In the genomic region with DNA sequence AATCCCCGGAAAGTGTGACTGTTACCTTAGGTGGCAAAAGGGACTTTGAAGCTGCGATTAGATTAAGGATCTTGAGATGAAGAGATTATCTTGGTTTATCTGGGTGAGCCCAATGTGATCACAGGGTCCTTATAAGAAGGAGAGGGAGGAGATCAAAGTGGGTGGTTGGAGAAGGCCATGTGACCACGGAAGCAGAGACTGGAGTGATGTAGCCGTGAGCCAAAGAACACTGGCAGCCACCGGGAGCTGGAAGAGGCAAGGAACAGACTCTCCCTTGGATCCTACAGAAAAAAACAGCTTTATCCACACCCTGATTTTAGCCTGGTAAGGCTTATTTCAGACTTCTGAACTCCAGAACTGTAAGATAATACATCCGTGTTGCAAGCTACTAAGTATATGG, we compare ENCODE assay signal across 38 cellular contexts. TPM values are rescaled to one million over a fixed set of nuclear protein-coding genes. Genes with fewer than 3 reads are reported as not detected.
"Had no signal": no experiment of that assay in that cellular context is flagged by ENCODE, and none has a peak within 500 bp of the region (broad histone marks: within the 10 kb centered on the region; RNA-seq: fewer than 3 reads in every experiment).

No MANE protein-coding gene starts in this region.

- H3K9me3 ChIP-seq: adrenal gland, breast epithelium, esophagus muscularis mucosa, gastrocnemius medialis, heart left ventricle had no signal

- H3K36me3 ChIP-seq: adrenal gland, breast epithelium, cardiac muscle cell, esophagus muscularis mucosa, gastrocnemius medialis, heart left ventricle had no signal

- H3K4me3 Mint-ChIP-seq: activated CD4-positive, alpha-beta memory T cell treated with anti-CD3 and anti-CD28 coated beads, Interleukin-2, amount 10 ng/mL, durations not matched to agents 7 days and 5 days; activated CD4-positive, alpha-beta T cell treated with anti-CD3 and anti-CD28 coated beads, Interleukin-2, amount 10 ng/mL, durations not matched to agents 7 days and 5 days; activated naive CD4-positive, alpha-beta T cell treated with anti-CD3 and anti-CD28 coated beads for 36 hours; activated naive CD4-positive, alpha-beta T cell treated with anti-CD3 and anti-CD28 coated beads, Interleukin-2, amount 50 U/mL, for 24 hours; activated naive CD8-positive, alpha-beta T cell treated with anti-CD3 and anti-CD28 coated beads for 36 hours; activated naive CD8-positive, alpha-beta T cell treated with anti-CD3 and anti-CD28 coated beads, Interleukin-2, amount 50 U/mL, for 24 hours; activated T-helper 1 cell treated with anti-CD3 and anti-CD28 coated beads, Interleukin-12 subunit alpha, Interleukin-12 subunit beta, Interleukin-2, Interleukin-4 antibody, amounts not matched to agents 30 ng/mL and 10 ng/mL and 1 ng/mL, durations not matched to agents 14 hours and 24 hours and 36 hours; brain; dendritic cell treated with granulocyte-macrophage colony-stimulating factor and Interleukin-4, amounts not matched to agents 40 ng/mL and 50 ng/mL, for 4 days; endodermal cell; T-cell; T-helper 1 cell treated with Interleukin-12 subunit alpha and Interleukin-12 subunit beta and Interleukin-4 antibody, amounts not matched to agents 30 μg/mL and 1 μg/mL, for 36 hours; T-helper 2 cell treated with Interferon-gamma antibody and Interleukin-4, amounts not matched to agents 5 μg/mL and 100 μg/mL, for 36 hours had no signal

- H3K4me3 ChIP-seq: adrenal gland, breast epithelium, cardiac muscle cell, coronary artery, dorsolateral prefrontal cortex, esophagus muscularis mucosa, gastrocnemius medialis, heart left ventricle had no signal

- H3K9me3 Mint-ChIP-seq: activated CD4-positive, alpha-beta memory T cell treated with anti-CD3 and anti-CD28 coated beads, Interleukin-2, amount 10 ng/mL, durations not matched to agents 7 days and 5 days; activated CD4-positive, alpha-beta T cell treated with anti-CD3 and anti-CD28 coated beads, Interleukin-2, amount 10 ng/mL, durations not matched to agents 7 days and 5 days; activated naive CD4-positive, alpha-beta T cell treated with anti-CD3 and anti-CD28 coated beads for 36 hours; activated naive CD4-positive, alpha-beta T cell treated with anti-CD3 and anti-CD28 coated beads, Interleukin-2, amount 50 U/mL, for 24 hours; activated naive CD8-positive, alpha-beta T cell treated with anti-CD3 and anti-CD28 coated beads for 36 hours; activated naive CD8-positive, alpha-beta T cell treated with anti-CD3 and anti-CD28 coated beads, Interleukin-2, amount 50 U/mL, for 24 hours; activated T-helper 1 cell treated with anti-CD3 and anti-CD28 coated beads, Interleukin-12 subunit alpha, Interleukin-12 subunit beta, Interleukin-2, Interleukin-4 antibody, amounts not matched to agents 30 ng/mL and 10 ng/mL and 1 ng/mL, durations not matched to agents 14 hours and 24 hours and 36 hours; activated T-helper 2 cell treated with anti-CD3 and anti-CD28 coated beads, Interferon-gamma antibody, Interleukin-2, Interleukin-4, amounts not matched to agents 10 μg/mL and 5 μg/mL and 100 μg/mL, durations not matched to agents 14 hours and 24 hours and 36 hours; brain; dendritic cell treated with granulocyte-macrophage colony-stimulating factor and Interleukin-4, amounts not matched to agents 40 ng/mL and 50 ng/mL, for 4 days; endodermal cell; T-cell; T-helper 1 cell treated with Interleukin-12 subunit alpha and Interleukin-12 subunit beta and Interleukin-4 antibody, amounts not matched to agents 30 μg/mL and 1 μg/mL, for 36 hours; T-helper 2 cell treated with Interferon-gamma antibody and Interleukin-4, amounts not matched to agents 5 μg/mL and 100 μg/mL, for 36 hours had no signal

- H3K27me3 Mint-ChIP-seq: activated naive CD8-positive, alpha-beta T cell treated with anti-CD3 and anti-CD28 coated beads for 36 hours; dendritic cell treated with granulocyte-macrophage colony-stimulating factor and Interleukin-4, amounts not matched to agents 40 ng/mL and 50 ng/mL, for 4 days had no signal

- ATAC-seq: activated naive CD8-positive, alpha-beta T cell treated with anti-CD3 and anti-CD28 coated beads, Interleukin-2, amount 50 U/mL, for 24 hours; foreskin keratinocyte; gastrocnemius medialis; T-cell had no signal

- H3K4me1 ChIP-seq: adrenal gland, breast epithelium, esophagus muscularis mucosa had no signal

- H3K36me3 Mint-ChIP-seq: activated naive CD4-positive, alpha-beta T cell treated with anti-CD3 and anti-CD28 coated beads, Interleukin-2, amount 50 U/mL, for 24 hours; activated naive CD8-positive, alpha-beta T cell treated with anti-CD3 and anti-CD28 coated beads for 36 hours; brain; T-cell had no signal

- H3K4me1 Mint-ChIP-seq: activated naive CD8-positive, alpha-beta T cell treated with anti-CD3 and anti-CD28 coated beads for 36 hours had no signal

- H3K27ac ChIP-seq: adrenal gland, breast epithelium, cardiac muscle cell, coronary artery, dorsolateral prefrontal cortex, esophagus muscularis mucosa, foreskin keratinocyte, gastrocnemius medialis had no signal

- H3K27ac Mint-ChIP-seq: activated CD4-positive, alpha-beta memory T cell treated with anti-CD3 and anti-CD28 coated beads, Interleukin-2, amount 10 ng/mL, durations not matched to agents 7 days and 5 days; activated CD4-positive, alpha-beta T cell treated with anti-CD3 and anti-CD28 coated beads, Interleukin-2, amount 10 ng/mL, durations not matched to agents 7 days and 5 days; activated naive CD4-positive, alpha-beta T cell treated with anti-CD3 and anti-CD28 coated beads for 36 hours; activated naive CD4-positive, alpha-beta T cell treated with anti-CD3 and anti-CD28 coated beads, Interleukin-2, amount 50 U/mL, for 24 hours; activated naive CD8-positive, alpha-beta T cell treated with anti-CD3 and anti-CD28 coated beads for 36 hours; activated naive CD8-positive, alpha-beta T cell treated with anti-CD3 and anti-CD28 coated beads, Interleukin-2, amount 50 U/mL, for 24 hours; activated T-helper 1 cell treated with anti-CD3 and anti-CD28 coated beads, Interleukin-12 subunit alpha, Interleukin-12 subunit beta, Interleukin-2, Interleukin-4 antibody, amounts not matched to agents 30 ng/mL and 10 ng/mL and 1 ng/mL, durations not matched to agents 14 hours and 24 hours and 36 hours; activated T-helper 2 cell treated with anti-CD3 and anti-CD28 coated beads, Interferon-gamma antibody, Interleukin-2, Interleukin-4, amounts not matched to agents 10 μg/mL and 5 μg/mL and 100 μg/mL, durations not matched to agents 14 hours and 24 hours and 36 hours; dendritic cell treated with granulocyte-macrophage colony-stimulating factor and Interleukin-4, amounts not matched to agents 40 ng/mL and 50 ng/mL, for 4 days; endodermal cell; T-cell; T-helper 1 cell treated with Interleukin-12 subunit alpha and Interleukin-12 subunit beta and Interleukin-4 antibody, amounts not matched to agents 30 μg/mL and 1 μg/mL, for 36 hours; T-helper 2 cell treated with Interferon-gamma antibody and Interleukin-4, amounts not matched to agents 5 μg/mL and 100 μg/mL, for 36 hours had no signal

- DNase-seq: activated CD4-positive, alpha-beta memory T cell treated with anti-CD3 and anti-CD28 coated beads, Interleukin-2, amount 10 ng/mL, durations not matched to agents 7 days and 5 days; activated CD4-positive, alpha-beta T cell treated with anti-CD3 and anti-CD28 coated beads for 1 hour; activated CD4-positive, alpha-beta T cell treated with anti-CD3 and anti-CD28 coated beads for 4 hours; activated CD4-positive, alpha-beta T cell treated with anti-CD3 and anti-CD28 coated beads, Interleukin-2, amount 10 ng/mL, durations not matched to agents 7 days and 5 days; activated CD4-positive, alpha-beta T cell treated with anti-CD3 and anti-CD28 coated beads, Interleukin-2, amount 50 U/mL, for 4 hours; activated effector memory CD4-positive, alpha-beta T cell treated with anti-CD3 and anti-CD28 coated beads, Interleukin-2, amount 50 U/mL, for 16 hours; activated naive CD4-positive, alpha-beta T cell treated with anti-CD3 and anti-CD28 coated beads for 36 hours; activated naive CD8-positive, alpha-beta T cell treated with anti-CD3 and anti-CD28 coated beads for 36 hours; activated naive CD8-positive, alpha-beta T cell treated with anti-CD3 and anti-CD28 coated beads, Interleukin-2, amount 50 U/mL, for 24 hours; activated T-cell treated with anti-CD3 and anti-CD28 coated beads, Interleukin-2, amount 50 U/mL, for 1 hour; activated T-cell treated with anti-CD3 and anti-CD28 coated beads, Interleukin-2, amount 50 U/mL, for 48 hours; adrenal gland; amygdala; central memory CD4-positive, alpha-beta T cell; cerebellar nuclear complex; dorsolateral prefrontal cortex; effector memory CD4-positive, alpha-beta T cell; endodermal cell; foreskin keratinocyte; gastrocnemius medialis; glutamatergic neuron; heart left ventricle; SW 1271; T-cell; T1000 had no signal

- H3K27me3 ChIP-seq: adrenal gland, breast epithelium, cardiac muscle cell, foreskin keratinocyte, gastrocnemius medialis, heart left ventricle had no signal

RNA-seq across cellular contexts. Expression of gene CRABP1, which starts 29.9 kb away (rescaled TPM):
- total RNA-seq: activated CD4-positive, alpha-beta memory T cell treated with anti-CD3 and anti-CD28 coated beads, Interleukin-2, amount 10 ng/mL, durations not matched to agents 7 days and 5 days; activated CD4-positive, alpha-beta T cell treated with anti-CD3 and anti-CD28 coated beads, Interleukin-2, amount 10 ng/mL, durations not matched to agents 7 days and 5 days; activated naive CD8-positive, alpha-beta T cell treated with anti-CD3 and anti-CD28 coated beads for 36 hours; activated T-helper 1 cell treated with anti-CD3 and anti-CD28 coated beads, Interleukin-12 subunit alpha, Interleukin-12 subunit beta, Interleukin-2, Interleukin-4 antibody, amounts not matched to agents 30 ng/mL and 10 ng/mL and 1 ng/mL, durations not matched to agents 14 hours and 24 hours and 36 hours; epithelial cell of proximal tubule; esophagus muscularis mucosa; foreskin keratinocyte; gastrocnemius medialis had no signal
- polyA plus RNA-seq: aorta, foreskin keratinocyte, heart left ventricle had no signal
